Comparison of ENCODE assay signal across 8 cellular contexts in the genomic region with DNA sequence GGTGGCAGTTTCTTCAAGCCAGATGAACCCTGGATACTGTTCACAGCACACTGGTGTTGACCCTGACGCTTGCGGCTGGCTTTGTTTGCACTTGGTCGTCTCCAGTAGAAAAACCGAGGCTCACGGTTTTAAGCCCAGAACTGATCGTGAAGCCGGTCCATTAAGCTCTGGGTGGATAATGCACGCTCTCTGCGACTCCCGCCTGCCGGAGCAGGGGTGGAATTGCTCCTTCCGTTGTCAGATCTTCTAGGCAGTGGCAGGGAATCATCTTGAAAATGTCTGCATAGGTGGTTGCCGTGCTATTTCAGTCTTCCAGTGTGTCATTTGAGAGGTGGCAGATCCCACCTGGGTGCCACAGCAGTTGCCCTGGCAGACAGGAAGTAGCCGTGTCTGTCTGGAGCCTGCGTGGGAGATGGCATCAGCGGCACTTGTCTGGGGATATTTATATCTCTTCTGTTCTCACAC. TPM values are rescaled to one million over a fixed set of nuclear protein-coding genes. Genes with fewer than 3 reads are reported as not detected.
DNase-seq lines count a peak whose midpoint lies in the region; ATAC-seq lines count a peak whose summit lies in the region.

No MANE protein-coding gene starts in this region.

- peaks cover 21% of the 10 kb centered on the region for H3K36me3 Mint-ChIP-seq in T-helper 1 cell treated with Interleukin-12 subunit alpha and Interleukin-12 subunit beta and Interleukin-4 antibody, amounts not matched to agents 30 μg/mL and 1 μg/mL, for 36 hours (ENCODE audit: low read depth)

- peaks cover 16% of the 10 kb centered on the region; the same call in 1 of the 2 replicates for H3F3A ChIP-seq in GM23248 (ENCODE audit: insufficient read depth)

- H3K9me2 ChIP-seq in GM23248 (ENCODE audit: insufficient read depth): no peaks in the 10 kb centered on the region

- H2AFZ ChIP-seq in GM23248: no peak overlapping the region

- in situ Hi-C loops in GM23248 (cut with MboI): no loop called here

- H3K9ac ChIP-seq in GM23248: peak overlapping the region; percentile 66; the same call in 1 of the 2 replicates

- H4K20me1 ChIP-seq in GM23248 (ENCODE audit: insufficient read depth): peaks cover 3% of the 10 kb centered on the region; the same call in 1 of the 2 replicates

- peaks cover 50% of the 10 kb centered on the region for H3K4me1 Mint-ChIP-seq in T-helper 1 cell treated with Interleukin-12 subunit alpha and Interleukin-12 subunit beta and Interleukin-4 antibody, amounts not matched to agents 30 μg/mL and 1 μg/mL, for 36 hours (ENCODE audit: low read depth)

- H3K4me1 ChIP-seq in GM23248 (ENCODE audit: insufficient read depth): peaks cover 26% of the 10 kb centered on the region

- H3K9me3 ChIP-seq in GM23248 (ENCODE audit: low read depth): no peaks in the 10 kb centered on the region

- no peaks in the 10 kb centered on the region for H3K36me3 ChIP-seq in GM23248 (ENCODE audit: low read depth)

- H3K27ac ChIP-seq in GM23248: peak overlapping the region; percentile 83
- H3K27ac ChIP-seq in temporal lobe (ENCODE audit: low read depth, low read length): peak overlapping the region; percentile 89

- no peaks in the 10 kb centered on the region for H3K27me3 Mint-ChIP-seq in T-helper 1 cell treated with Interleukin-12 subunit alpha and Interleukin-12 subunit beta and Interleukin-4 antibody, amounts not matched to agents 30 μg/mL and 1 μg/mL, for 36 hours (ENCODE audit: low read depth)

- peaks cover 99% of the 10 kb centered on the region for H3K79me2 ChIP-seq in GM23248 (ENCODE audit: insufficient read depth)

- no peaks in the 10 kb centered on the region for H3K9me3 Mint-ChIP-seq in T-helper 1 cell treated with Interleukin-12 subunit alpha and Interleukin-12 subunit beta and Interleukin-4 antibody, amounts not matched to agents 30 μg/mL and 1 μg/mL, for 36 hours

- no peak overlapping the region for H3K4me3 ChIP-seq in GM23248

- H3K4me3 Mint-ChIP-seq in T-helper 1 cell treated with Interleukin-12 subunit alpha and Interleukin-12 subunit beta and Interleukin-4 antibody, amounts not matched to agents 30 μg/mL and 1 μg/mL, for 36 hours: peak overlapping the region; percentile 78

- peak overlapping the region; percentile 86 for H3K27ac Mint-ChIP-seq in T-helper 1 cell treated with Interleukin-12 subunit alpha and Interleukin-12 subunit beta and Interleukin-4 antibody, amounts not matched to agents 30 μg/mL and 1 μg/mL, for 36 hours

- ATAC-seq in HG03280 (IDR thresholded peaks at IDR 0.05; ENCODE audit: unreplicated experiment) (no peak), HG02610 (IDR thresholded peaks at IDR 0.05; ENCODE audit: unreplicated experiment) (no peak)

- WGBS in GM23248 (ENCODE audit: low coverage in 1 of 2, low lambda C conversion rate in 2 of 2, missing lambda C conversion rate in 2 of 2), 2 experiments: 90 to 91% methylated on average over 16 of the region's 16 CpGs

- H3K4me2 ChIP-seq in GM23248 (ENCODE audit: unreplicated experiment): peak overlapping the region; percentile 72

- no peak for DNase-seq in GM23248
- peak; percentile 50 for DNase-seq in cerebellum (ENCODE audit: low spot score)
- DNase-seq in medulla oblongata (ENCODE audit: extremely low spot score): peak; percentile 69
- no peak for DNase-seq in NCI-H1930 (lab: John Stamatoyannopoulos, UW)

- no peaks in the 10 kb centered on the region for H3K27me3 ChIP-seq in GM23248 (replicated peaks; ENCODE audit: insufficient read depth)

RNA-seq across cellular contexts. Expression of a gene that starts 35.9 kb away (rescaled TPM):
- total RNA-seq in GM23248 (2014; rRNA removed; shearing (Covaris generic)): 44.5 and 48.7 TPM in 2 replicates
- polyA plus RNA-seq in GM23248 (2016; fragmentation: Nextera tagmentation; extraction: Ambion mirVana): 31.1 and 31.2 TPM in 2 replicates
- 14.9 TPM for total RNA-seq in cerebellum
- total RNA-seq in temporal lobe: 9.3 TPM

RNA-seq across cellular contexts. Expression of a gene that starts 57.5 kb away (rescaled TPM):
- 16.4 and 21.4 TPM in 2 replicates for total RNA-seq in GM23248 (2014; rRNA removed; shearing (Covaris generic))
- 7.4 and 8.5 TPM in 2 replicates for polyA plus RNA-seq in GM23248 (2016; fragmentation: Nextera tagmentation; extraction: Ambion mirVana)
- total RNA-seq in cerebellum (32.2 TPM), temporal lobe (23.4 TPM)

Comparison
In these comparisons a context has a peak if more than half of its experiments do, and no peak if none do; other contexts are left out.
1. DNase-seq: peak in cerebellum (single experiment) and medulla oblongata (single experiment); none in GM23248 (single experiment) and NCI-H1930 (0 of 2).